In genomic region chr17:17857496-17857895, GRCh38 we compare ENCODE assay signal across 29 cellular contexts.
"Had no signal": no experiment of that assay in that cellular context is flagged by ENCODE, and none has a peak within 500 bp of the region (broad histone marks: within the 10 kb centered on the region; RNA-seq: fewer than 3 reads in every experiment).

No MANE protein-coding gene starts in this region.

- H3K27me3 Mint-ChIP-seq: activated CD4-positive, alpha-beta T cell treated with anti-CD3 and anti-CD28 coated beads, Interleukin-2, amount 10 ng/mL, durations not matched to agents 24 days and 14 days; activated CD8-positive, alpha-beta T cell treated with anti-CD3 and anti-CD28 coated beads for 36 hours; activated naive CD8-positive, alpha-beta T cell treated with anti-CD3 and anti-CD28 coated beads for 36 hours; IgD-negative memory B cell had no signal

- H3K27me3 ChIP-seq: body of pancreas, breast epithelium, Peyer's patch had no signal

- H3K4me3 Mint-ChIP-seq: activated CD4-positive, alpha-beta T cell treated with anti-CD3 and anti-CD28 coated beads, Interleukin-2, amount 10 ng/mL, durations not matched to agents 24 days and 14 days; activated CD8-positive, alpha-beta T cell treated with anti-CD3 and anti-CD28 coated beads for 36 hours; activated naive CD4-positive, alpha-beta T cell treated with anti-CD3 and anti-CD28 coated beads for 36 hours; activated naive CD8-positive, alpha-beta T cell treated with anti-CD3 and anti-CD28 coated beads for 36 hours; IgD-negative memory B cell had no signal

- DNase-seq: activated CD4-positive, alpha-beta T cell treated with anti-CD3 and anti-CD28 coated beads, Interleukin-2, amount 10 ng/mL, durations not matched to agents 24 days and 14 days; activated CD4-positive, alpha-beta T cell treated with anti-CD3 and anti-CD28 coated beads, Interleukin-2, amount 50 U/mL, for 4 hours; activated CD8-positive, alpha-beta T cell treated with anti-CD3 and anti-CD28 coated beads for 36 hours; activated gamma-delta T cell treated with Interleukin-2 at 50 U/mL for 16 hours; activated naive CD4-positive, alpha-beta T cell treated with anti-CD3 and anti-CD28 coated beads for 36 hours; activated naive CD8-positive, alpha-beta T cell treated with anti-CD3 and anti-CD28 coated beads for 36 hours; activated T-cell treated with anti-CD3 and anti-CD28 coated beads, Interleukin-2, amount 50 U/mL, for 1 hour; body of pancreas; Karpas-422; KBM-7; NCI-H1105; NCI-H1417 treated with DMSO at 0.1 percent for 48 hours; NCI-H187 treated with DMSO at 0.1 percent for 48 hours; NCI-H2081; NCI-H2227 treated with DMSO at 0.1 percent for 48 hours; NCI-H446; NCI-H510A treated with DMSO at 0.1 percent for 48 hours; NCI-H69; Peyer's patch; RPMI8226; SW 1271; T-helper 1 cell; T-helper 2 cell; T1000; WERI-Rb-1 had no signal

- ATAC-seq: activated CD8-positive, alpha-beta T cell treated with anti-CD3 and anti-CD28 coated beads for 36 hours; body of pancreas; Right ventricle myocardium inferior had no signal

- H3K9me3 Mint-ChIP-seq: activated CD4-positive, alpha-beta T cell treated with anti-CD3 and anti-CD28 coated beads, Interleukin-2, amount 10 ng/mL, durations not matched to agents 24 days and 14 days; activated CD8-positive, alpha-beta T cell treated with anti-CD3 and anti-CD28 coated beads for 36 hours; activated naive CD4-positive, alpha-beta T cell treated with anti-CD3 and anti-CD28 coated beads for 36 hours; activated naive CD8-positive, alpha-beta T cell treated with anti-CD3 and anti-CD28 coated beads for 36 hours; IgD-negative memory B cell had no signal

- H3K36me3 ChIP-seq: breast epithelium, WERI-Rb-1 had no signal

- H3K27ac ChIP-seq: body of pancreas, breast epithelium, Peyer's patch, WERI-Rb-1 had no signal

- H3K4me1 ChIP-seq: breast epithelium had no signal

- FAIRE-seq: astrocyte had no signal

- H3K9me3 ChIP-seq: body of pancreas, breast epithelium, Peyer's patch had no signal

- H3K4me3 ChIP-seq: body of pancreas, breast epithelium, Peyer's patch had no signal

- H3K27ac Mint-ChIP-seq: activated CD4-positive, alpha-beta T cell treated with anti-CD3 and anti-CD28 coated beads, Interleukin-2, amount 10 ng/mL, durations not matched to agents 24 days and 14 days; activated CD8-positive, alpha-beta T cell treated with anti-CD3 and anti-CD28 coated beads for 36 hours; activated naive CD4-positive, alpha-beta T cell treated with anti-CD3 and anti-CD28 coated beads for 36 hours; activated naive CD8-positive, alpha-beta T cell treated with anti-CD3 and anti-CD28 coated beads for 36 hours; IgD-negative memory B cell had no signal
